ENCODE assay signal across 20 cellular contexts in the genomic region with DNA sequence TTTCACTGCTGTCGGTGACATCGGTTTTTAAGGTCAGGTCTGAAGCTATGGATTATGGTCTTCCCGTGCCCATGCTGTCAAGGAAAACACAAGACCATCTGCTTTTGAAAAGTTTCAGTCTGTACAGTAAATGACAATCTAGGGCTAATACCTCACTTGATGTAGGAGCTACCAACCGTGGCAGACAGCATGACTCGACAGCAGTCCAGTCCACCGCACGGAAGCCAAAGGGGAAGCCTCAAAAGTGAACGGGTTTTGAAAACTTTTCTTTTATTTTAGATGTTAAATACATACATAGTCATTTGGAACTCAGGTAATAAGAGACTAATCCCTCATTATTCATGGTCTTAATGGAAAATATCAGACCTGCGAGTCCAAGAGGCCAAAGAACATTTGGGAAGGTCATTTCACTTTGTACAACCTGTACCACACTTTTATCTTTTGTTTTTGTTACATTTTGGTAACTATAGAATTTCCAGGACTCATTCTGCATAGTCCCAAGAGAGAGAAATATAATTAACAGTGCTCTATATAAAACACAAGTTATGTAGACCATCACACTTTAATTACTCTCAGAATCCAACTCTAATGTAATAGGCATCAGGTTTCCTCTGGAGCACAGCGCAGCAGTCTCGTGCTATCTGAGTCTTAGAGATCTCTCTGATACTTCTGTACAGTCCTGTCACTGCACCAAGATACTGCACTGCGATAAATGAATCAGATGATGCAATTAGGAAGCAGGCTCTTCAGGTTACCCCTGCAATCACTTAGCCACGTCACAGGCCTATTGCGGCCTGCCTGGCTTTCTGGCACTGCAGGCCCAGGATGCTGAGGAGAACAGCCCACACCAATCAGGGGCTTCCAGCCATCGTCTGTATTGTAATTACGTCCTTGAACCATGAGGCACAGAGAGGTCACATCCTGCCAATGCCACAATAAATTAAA.
DNase-seq lines count a peak whose midpoint lies in the region; ATAC-seq, FAIRE-seq and TF ChIP-seq lines count a peak whose summit lies in the region.
"Had no signal": no experiment of that assay in that cellular context is flagged by ENCODE, and none has a peak within 500 bp of the region (broad histone marks: within the 10 kb centered on the region; RNA-seq: fewer than 3 reads in every experiment).

No MANE protein-coding gene starts in this region.

- H3K9me3 Mint-ChIP-seq in naive thymus-derived CD4-positive, alpha-beta T cell: peaks cover 0 to 1% (median 0%) of the 10 kb centered on the region in 11 donors
- H3K9me3 Mint-ChIP-seq in stimulated activated memory B cell treated with anti-CD40 and anti-IgM and Interleukin-4, amounts not matched to agents 10 μg/mL and 1 μg/mL and 100 μg/mL, for 72 hours: no peaks in the 10 kb centered on the region
- H3K9me3 Mint-ChIP-seq: activated CD8-positive, alpha-beta T cell treated with anti-CD3 and anti-CD28 coated beads for 36 hours; activated naive CD8-positive, alpha-beta T cell treated with anti-CD3 and anti-CD28 coated beads, Interleukin-2, amount 50 U/mL, for 24 hours; central memory CD8-positive, alpha-beta T cell; endodermal cell; IgD-negative memory B cell; stimulated activated naive B cell treated with anti-CD40 and anti-IgM and Interleukin-4, amounts not matched to agents 10 μg/mL and 1 μg/mL and 100 μg/mL, for 72 hours had no signal

- H2AFZ ChIP-seq in GM23248: no peak overlapping the region

- no peaks in the 10 kb centered on the region for H3K27me3 Mint-ChIP-seq in naive thymus-derived CD4-positive, alpha-beta T cell
- H3K27me3 Mint-ChIP-seq in stimulated activated memory B cell treated with anti-CD40 and anti-IgM and Interleukin-4, amounts not matched to agents 10 μg/mL and 1 μg/mL and 100 μg/mL, for 72 hours: no peaks in the 10 kb centered on the region
- H3K27me3 Mint-ChIP-seq: activated CD8-positive, alpha-beta T cell treated with anti-CD3 and anti-CD28 coated beads for 36 hours; activated naive CD8-positive, alpha-beta T cell treated with anti-CD3 and anti-CD28 coated beads, Interleukin-2, amount 50 U/mL, for 24 hours; central memory CD8-positive, alpha-beta T cell; IgD-negative memory B cell had no signal

- no peak overlapping the region for H3K4me3 Mint-ChIP-seq in naive thymus-derived CD4-positive, alpha-beta T cell
- no peak overlapping the region for H3K4me3 Mint-ChIP-seq in stimulated activated memory B cell treated with anti-CD40 and anti-IgM and Interleukin-4, amounts not matched to agents 10 μg/mL and 1 μg/mL and 100 μg/mL, for 72 hours
- H3K4me3 Mint-ChIP-seq: activated CD8-positive, alpha-beta T cell treated with anti-CD3 and anti-CD28 coated beads for 36 hours; activated naive CD8-positive, alpha-beta T cell treated with anti-CD3 and anti-CD28 coated beads, Interleukin-2, amount 50 U/mL, for 24 hours; central memory CD8-positive, alpha-beta T cell; endodermal cell; IgD-negative memory B cell; stimulated activated naive B cell treated with anti-CD40 and anti-IgM and Interleukin-4, amounts not matched to agents 10 μg/mL and 1 μg/mL and 100 μg/mL, for 72 hours had no signal

- in situ Hi-C loops in GM23248 (cut with MboI): no loop called here

- peaks cover 0 to 16% (median 13%) of the 10 kb centered on the region in 5 donors for H3K36me3 Mint-ChIP-seq in naive thymus-derived CD4-positive, alpha-beta T cell
- H3K36me3 Mint-ChIP-seq in stimulated activated memory B cell treated with anti-CD40 and anti-IgM and Interleukin-4, amounts not matched to agents 10 μg/mL and 1 μg/mL and 100 μg/mL, for 72 hours: peaks cover 14% of the 10 kb centered on the region

- H3K27ac ChIP-seq in naive thymus-derived CD4-positive, alpha-beta T cell (ENCODE audit: low read depth, low read length): no peak overlapping the region
- H3K27ac ChIP-seq in GM23248: no peak overlapping the region
- H3K27ac ChIP-seq: skin epidermis, upper lobe of right lung had no signal

- 89 to 91% methylated on average over 16 of the region's 16 CpGs for WGBS in GM23248 (ENCODE audit: low coverage in 1 of 2, low lambda C conversion rate in 2 of 2, missing lambda C conversion rate in 2 of 2), 2 experiments

- H3K27me3 ChIP-seq in BE2C (no peaks in the 10 kb centered on the region), bronchial epithelial cell (ENCODE audit: control insufficient read depth, insufficient read depth, low read length) (no peaks in the 10 kb centered on the region), GM23248 (replicated peaks; ENCODE audit: insufficient read depth) (no peaks in the 10 kb centered on the region)
- H3K27me3 ChIP-seq in naive thymus-derived CD4-positive, alpha-beta T cell (ENCODE audit: control insufficient read depth in 2 of 2, insufficient read depth in 2 of 2, low read length in 2 of 2): no peaks in the 10 kb centered on the region
- H3K27me3 ChIP-seq: upper lobe of right lung had no signal

- TF ChIP-seq CTCF in BE2C (IDR thresholded peaks at IDR 0.05; ENCODE audit: low read depth, low read length) (no peak), bronchial epithelial cell (IDR thresholded peaks at IDR 0.05; ENCODE audit: insufficient read depth, low read length, severe bottlenecking) (no peak)

- no peak overlapping the region for H3K9ac ChIP-seq in GM23248

- CTCF ChIA-PET in naive thymus-derived CD4-positive, alpha-beta T cell (lab: Charles Lee): interaction anchor here (1.3 to 8.4 kb wide), 3 partner anchors 20 to 463 kb away, joined by 3 to 123 read pairs (median 5); no protein-coding TSS in a partner anchor

- no peak overlapping the region for H3K27ac Mint-ChIP-seq in naive thymus-derived CD4-positive, alpha-beta T cell
- H3K27ac Mint-ChIP-seq in stimulated activated memory B cell treated with anti-CD40 and anti-IgM and Interleukin-4, amounts not matched to agents 10 μg/mL and 1 μg/mL and 100 μg/mL, for 72 hours: no peak overlapping the region
- H3K27ac Mint-ChIP-seq: activated CD8-positive, alpha-beta T cell treated with anti-CD3 and anti-CD28 coated beads for 36 hours; activated naive CD8-positive, alpha-beta T cell treated with anti-CD3 and anti-CD28 coated beads, Interleukin-2, amount 50 U/mL, for 24 hours; endodermal cell; IgD-negative memory B cell; stimulated activated naive B cell treated with anti-CD40 and anti-IgM and Interleukin-4, amounts not matched to agents 10 μg/mL and 1 μg/mL and 100 μg/mL, for 72 hours had no signal

- H3K4me1 Mint-ChIP-seq in naive thymus-derived CD4-positive, alpha-beta T cell: peaks cover 0 to 6% (median 3%) of the 10 kb centered on the region in 7 donors
- peaks cover 6% of the 10 kb centered on the region for H3K4me1 Mint-ChIP-seq in stimulated activated memory B cell treated with anti-CD40 and anti-IgM and Interleukin-4, amounts not matched to agents 10 μg/mL and 1 μg/mL and 100 μg/mL, for 72 hours
- H3K4me1 Mint-ChIP-seq: activated naive CD8-positive, alpha-beta T cell treated with anti-CD3 and anti-CD28 coated beads, Interleukin-2, amount 50 U/mL, for 24 hours; IgD-negative memory B cell had no signal

- no peaks in the 10 kb centered on the region for H3K9me2 ChIP-seq in GM23248 (ENCODE audit: insufficient read depth)

- DNase-seq in BE2C: peak; percentile 90
- peak; percentile 62 for DNase-seq in NCI-H2227 (lab: John Stamatoyannopoulos, UW; ENCODE audit: unreplicated experiment)
- no peak for DNase-seq in bronchial epithelial cell (ENCODE audit: low read depth)
- no peak for DNase-seq in naive thymus-derived CD4-positive, alpha-beta T cell
- DNase-seq in GM19240 (ENCODE audit: insufficient read length, low spot score): no peak
- DNase-seq in GM23248: no peak
- DNase-seq: activated CD8-positive, alpha-beta T cell treated with anti-CD3 and anti-CD28 coated beads for 36 hours; activated naive CD8-positive, alpha-beta T cell treated with anti-CD3 and anti-CD28 coated beads, Interleukin-2, amount 50 U/mL, for 24 hours; endodermal cell; mesendoderm; NCI-H446 treated with DMSO at 0.1 percent for 48 hours; PC-3; stimulated activated naive B cell treated with anti-CD40 and anti-IgM and Interleukin-4, amounts not matched to agents 10 μg/mL and 1 μg/mL and 100 μg/mL, for 72 hours; upper lobe of right lung had no signal

- H3K79me2 ChIP-seq in GM23248 (ENCODE audit: insufficient read depth): no peaks in the 10 kb centered on the region

- H3K9me3 ChIP-seq in BE2C (no peaks in the 10 kb centered on the region), GM23248 (ENCODE audit: low read depth) (no peaks in the 10 kb centered on the region)
- H3K9me3 ChIP-seq in naive thymus-derived CD4-positive, alpha-beta T cell (ENCODE audit: control insufficient read depth in 2 of 3, low read length in 3 of 3): no peaks in the 10 kb centered on the region
- H3K9me3 ChIP-seq: upper lobe of right lung had no signal

- peak; percentile 47 for FAIRE-seq in bronchial epithelial cell (lab: Jason Lieb, UNC)
- FAIRE-seq: frontal cortex had no signal

- no peaks in the 10 kb centered on the region for H3F3A ChIP-seq in GM23248 (ENCODE audit: insufficient read depth)

- H3K4me2 ChIP-seq in GM23248 (ENCODE audit: unreplicated experiment): no peak overlapping the region

- H3K36me3 ChIP-seq in BE2C (no peaks in the 10 kb centered on the region), bronchial epithelial cell (ENCODE audit: control insufficient read depth, insufficient read depth, low read length) (peaks cover 1% of the 10 kb centered on the region), GM23248 (ENCODE audit: low read depth) (no peaks in the 10 kb centered on the region)
- H3K36me3 ChIP-seq in naive thymus-derived CD4-positive, alpha-beta T cell (ENCODE audit: control insufficient read depth in 2 of 3, insufficient read depth in 3 of 3, low read length in 3 of 3): no peaks in the 10 kb centered on the region
- H3K36me3 ChIP-seq: upper lobe of right lung had no signal

- ATAC-seq in naive thymus-derived CD4-positive, alpha-beta T cell: peak; percentile 78
- no peak for ATAC-seq in GM21528 (IDR thresholded peaks at IDR 0.05; ENCODE audit: low FRiP score, unreplicated experiment)
- no peak for ATAC-seq in stimulated activated memory B cell treated with anti-CD40 and anti-IgM and Interleukin-4, amounts not matched to agents 10 μg/mL and 1 μg/mL and 100 μg/mL, for 72 hours
- ATAC-seq: activated CD8-positive, alpha-beta T cell treated with anti-CD3 and anti-CD28 coated beads for 36 hours; activated naive CD8-positive, alpha-beta T cell treated with anti-CD3 and anti-CD28 coated beads, Interleukin-2, amount 50 U/mL, for 24 hours; PC-3; stimulated activated naive B cell treated with anti-CD40 and anti-IgM and Interleukin-4, amounts not matched to agents 10 μg/mL and 1 μg/mL and 100 μg/mL, for 72 hours; upper lobe of right lung had no signal

- intact Hi-C loops in naive thymus-derived CD4-positive, alpha-beta T cell (cut with micrococcal nuclease): loop anchor here in 1 of 2 donors (5.0 kb wide), 2 partner anchors 465 to 1085 kb away; no protein-coding TSS in a partner anchor

- peaks cover 48% of the 10 kb centered on the region for H3K4me1 ChIP-seq in BE2C
- H3K4me1 ChIP-seq in naive thymus-derived CD4-positive, alpha-beta T cell (ENCODE audit: control insufficient read depth in 2 of 2, insufficient read depth in 2 of 2, low read length in 2 of 2): no peaks in the 10 kb centered on the region
- 0 out of 2 replicates have a peak, but pooled peaks cover 3% of the 10 kb centered on the region for H3K4me1 ChIP-seq in GM23248 (ENCODE audit: insufficient read depth)

- peak overlapping the region; percentile 25 for H3K4me3 ChIP-seq in BE2C (ENCODE audit: low read depth, low read length)
- H3K4me3 ChIP-seq in bronchial epithelial cell (ENCODE audit: low read depth, low read length): no peak overlapping the region
- H3K4me3 ChIP-seq in naive thymus-derived CD4-positive, alpha-beta T cell (ENCODE audit: low read length): no peak overlapping the region
- no peak overlapping the region for H3K4me3 ChIP-seq in GM23248
- H3K4me3 ChIP-seq: skin epidermis, upper lobe of right lung had no signal

- POLR2A ChIA-PET in naive thymus-derived CD4-positive, alpha-beta T cell (lab: Charles Lee): interaction anchor here (0.9 kb wide), 1 partner anchor 244 kb away, joined by 4 read pairs; no protein-coding TSS in a partner anchor

- no peaks in the 10 kb centered on the region for H4K20me1 ChIP-seq in GM23248 (ENCODE audit: insufficient read depth)

Comparison
In these comparisons a context has a peak if more than half of its experiments do, and no peak if none do; other contexts are left out.
1. DNase-seq: peak in BE2C (single experiment) and NCI-H2227 (single experiment); none in bronchial epithelial cell (single experiment), naive thymus-derived CD4-positive, alpha-beta T cell (0 of 9), GM19240 (single experiment) and GM23248 (single experiment).